In genomic region chr3:62873672-62874397, GRCh38 we compare ENCODE assay signal across 9 cellular contexts. TPM values are rescaled to one million over a fixed set of nuclear protein-coding genes. Genes with fewer than 3 reads are reported as not detected.
A peak's percentile ranks its signal among the peaks of the same experiment; 100 is the strongest.
DNase-seq lines count a peak whose midpoint lies in the region; ATAC-seq and TF ChIP-seq lines count a peak whose summit lies in the region.
"Had no signal": no experiment of that assay in that cellular context is flagged by ENCODE, and none has a peak within 500 bp of the region (broad histone marks: within the 10 kb centered on the region; RNA-seq: fewer than 3 reads in every experiment).

No MANE protein-coding gene starts in this region.

- no peaks in the 10 kb centered on the region for H3K9me3 ChIP-seq in endodermal cell (ENCODE audit: control insufficient read depth, low read length)

- no peak for ATAC-seq in HG02840 (IDR thresholded peaks at IDR 0.05; ENCODE audit: low FRiP score, unreplicated experiment)

- peak overlapping the region; percentile 72 for H3K27ac ChIP-seq in endodermal cell (ENCODE audit: low read depth, low read length)
- H3K27ac ChIP-seq: BLaER1 had no signal

- no peaks in the 10 kb centered on the region for H3K36me3 Mint-ChIP-seq in endodermal cell (ENCODE audit: low read depth)

- no peaks in the 10 kb centered on the region for H3K9me3 Mint-ChIP-seq in endodermal cell

- peak overlapping the region; percentile 42 for H3K9ac ChIP-seq in endodermal cell (ENCODE audit: extremely low read depth, low read length, poor library complexity, severe bottlenecking)
- H3K9ac ChIP-seq: BLaER1 had no signal

- no peaks in the 10 kb centered on the region for H3K4me1 ChIP-seq in endodermal cell (ENCODE audit: control insufficient read depth, insufficient read depth, low read length)

- peak; percentile 24 for DNase-seq in NCI-H2107 (lab: John Stamatoyannopoulos, UW)
- DNase-seq in NCI-H2107 treated with DMSO at 0.1 percent for 48 hours (lab: John Stamatoyannopoulos, UW; ENCODE audit: unreplicated experiment) = no peak
- peak; percentile 87 for DNase-seq in NCI-H69 (lab: John Stamatoyannopoulos, UW)
- peak; percentile 95 for DNase-seq in endodermal cell
- peak; percentile 71 for DNase-seq in midbrain (lab: John Stamatoyannopoulos, UW)
- no peak for DNase-seq in dermis blood vessel endothelial cell
- no peak for DNase-seq in activated CD4-positive, alpha-beta T cell treated with anti-CD3 and anti-CD28 coated beads, Interleukin-2, amount 50 U/mL, for 1 hour

- no peaks in the 10 kb centered on the region for H3K36me3 ChIP-seq in endodermal cell (ENCODE audit: control insufficient read depth, insufficient read depth, low read length)
- H3K36me3 ChIP-seq: BLaER1 had no signal

- H3K27me3 ChIP-seq in endodermal cell (ENCODE audit: control insufficient read depth, insufficient read depth, low read length, poor library complexity, severe bottlenecking) = no peaks in the 10 kb centered on the region
- H3K27me3 ChIP-seq: BLaER1 had no signal

- peak overlapping the region; percentile 89 for H3K27ac Mint-ChIP-seq in endodermal cell

- peak; percentile 84 for TF ChIP-seq CTCF in endodermal cell (conservative IDR thresholded peaks at IDR 0.05)

- peak overlapping the region; percentile 76 for H3K4me3 ChIP-seq in endodermal cell (ENCODE audit: low read length)
- H3K4me3 ChIP-seq: BLaER1 had no signal

- peak overlapping the region; percentile 79 for H3K4me3 Mint-ChIP-seq in endodermal cell

- peaks cover 6% of the 10 kb centered on the region for H3K27me3 Mint-ChIP-seq in endodermal cell (ENCODE audit: insufficient read depth)

- WGBS in endodermal cell (ENCODE audit: insufficient coverage in 1 of 2, insufficient read length in 1 of 2), 2 experiments = 0% methylated on average over 7 to 56 of the region's 56 CpGs

- peaks cover 12% of the 10 kb centered on the region for H3K4me1 Mint-ChIP-seq in endodermal cell

RNA-seq across cellular contexts. Expression of gene CADPS, which starts 1.4 kb away (rescaled TPM):
- 10 to 100 TPM; 11.7 to 20.8 TPM for total RNA-seq in endodermal cell
- polyA plus RNA-seq in endodermal cell (2013, experiment 1 of 2) = 12.9 TPM
- polyA plus RNA-seq in endodermal cell (2013, experiment 2 of 2) = 10.5 TPM
- total RNA-seq in dermis blood vessel endothelial cell = not detected in 2 replicates

Comparison
In these comparisons a context has a peak if more than half of its experiments do, and no peak if none do; other contexts are left out.
1. DNase-seq: peak in NCI-H2107 (single experiment), NCI-H69 (single experiment), endodermal cell (single experiment) and midbrain (single experiment); none in NCI-H2107 treated with DMSO at 0.1 percent for 48 hours (single experiment), dermis blood vessel endothelial cell (single experiment) and activated CD4-positive, alpha-beta T cell treated with anti-CD3 and anti-CD28 coated beads, Interleukin-2, amount 50 U/mL, for 1 hour (single experiment).
2. RNA of gene CADPS, which starts 1.4 kb away (total RNA-seq): 11.7 to 20.8 TPM in endodermal cell; not detected in dermis blood vessel endothelial cell; every median in the first group is over 10 times any median in the second.